ENCODE assay signal across 26 cellular contexts in the genomic region with DNA sequence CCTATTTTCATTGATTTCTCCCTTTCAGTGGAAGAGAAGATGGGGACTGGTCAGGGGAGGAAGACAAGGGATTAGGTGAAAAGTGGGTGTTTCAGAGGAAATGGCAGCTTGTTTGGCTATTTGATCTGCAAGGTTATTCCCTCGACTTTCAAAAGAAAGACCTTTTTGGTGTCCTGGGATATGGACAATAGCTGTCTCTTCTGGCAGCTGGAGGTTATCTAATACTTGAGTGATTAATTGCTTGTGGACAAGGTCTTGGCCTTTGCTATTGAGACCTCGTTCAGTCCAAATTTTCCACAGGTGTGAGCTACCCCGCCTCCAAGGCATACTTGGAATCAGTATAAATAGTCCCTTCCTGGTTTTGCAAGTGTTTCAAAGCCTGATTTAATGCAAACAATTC. TPM values are rescaled to one million over a fixed set of nuclear protein-coding genes. Genes with fewer than 3 reads are reported as not detected.
DNase-seq lines count a peak whose midpoint lies in the region; ATAC-seq, FAIRE-seq and TF ChIP-seq lines count a peak whose summit lies in the region.
"Had no signal": no experiment of that assay in that cellular context is flagged by ENCODE, and none has a peak within 500 bp of the region (broad histone marks: within the 10 kb centered on the region; RNA-seq: fewer than 3 reads in every experiment).

No MANE protein-coding gene starts in this region.

- H3K9ac ChIP-seq in HepG2 (ENCODE audit: insufficient read depth, low read depth, low read length) (no peak overlapping the region), K562 (ENCODE audit: insufficient read depth in 1 of 2, low read depth in 2 of 2, low read length in 2 of 2) (no peak overlapping the region), endodermal cell (ENCODE audit: extremely low read depth, low read length, poor library complexity, severe bottlenecking) (no peak overlapping the region), parathyroid adenoma (no peak overlapping the region)
- H3K9ac ChIP-seq: BLaER1 treated with 17β-estradiol and CSF1 and Interleukin-3, amounts not matched to agents 10 nM and 100 nM had no signal

- POLR2A ChIA-PET in HepG2 (lab: Yijun Ruan, JAX): interaction anchor here (1.1 kb wide), 1 partner anchor 33 kb away, joined by 3 read pairs; the partner anchor contains the start of gene TRAPPC8
- POLR2A ChIA-PET in K562 (lab: Yijun Ruan, JAX): no interaction called here

- H4K20me1 ChIP-seq in HepG2 (ENCODE audit: insufficient read depth, low read length): no peaks in the 10 kb centered on the region
- H4K20me1 ChIP-seq in K562 (replicated peaks; ENCODE audit: control insufficient read depth, insufficient read depth, low read length): no peaks in the 10 kb centered on the region
- H4K20me1 ChIP-seq: BLaER1 treated with 17β-estradiol and CSF1 and Interleukin-3, amounts not matched to agents 10 nM and 100 nM had no signal

- no peak overlapping the region for H3K4me3 Mint-ChIP-seq in endodermal cell
- H3K4me3 Mint-ChIP-seq: CD14-positive monocyte; CD4-positive, alpha-beta T cell; CD8-positive, alpha-beta memory T cell; H9 had no signal

- H3K4me1 ChIP-seq in HepG2 (ENCODE audit: insufficient read depth, low read length): no peaks in the 10 kb centered on the region
- no peaks in the 10 kb centered on the region for H3K4me1 ChIP-seq in right lobe of liver
- no peaks in the 10 kb centered on the region for H3K4me1 ChIP-seq in K562 (replicated peaks in 1 of 2; ENCODE audit: control insufficient read depth in 2 of 2, insufficient read depth in 2 of 2, low read length in 2 of 2)
- no peaks in the 10 kb centered on the region for H3K4me1 ChIP-seq in endodermal cell (ENCODE audit: control insufficient read depth, insufficient read depth, low read length)
- H3K4me1 ChIP-seq in parathyroid adenoma: no peaks in the 10 kb centered on the region
- H3K4me1 ChIP-seq: A549, BE2C had no signal

- no peak for FAIRE-seq in HepG2 (lab: Jason Lieb, UNC)
- no peak for FAIRE-seq in K562 (lab: Jason Lieb, UNC)
- FAIRE-seq: A549, GM12891, GM18507 had no signal

- H3K9me1 ChIP-seq in K562 (ENCODE audit: control insufficient read depth, insufficient read depth, low read length): no peaks in the 10 kb centered on the region

- peaks cover 0 to 4% of the 10 kb centered on the region in 2 experiments; a peak in 1 of 5 replicates for H3K27me3 ChIP-seq in HepG2 (ENCODE audit: control insufficient read depth in 1 of 2, insufficient read depth in 2 of 2, low read length in 2 of 2)
- H3K27me3 ChIP-seq in right lobe of liver: no peaks in the 10 kb centered on the region
- H3K27me3 ChIP-seq in K562 (ENCODE audit: control insufficient read depth in 2 of 2, insufficient read depth in 2 of 2, low read length in 2 of 2): no peaks in the 10 kb centered on the region
- no peaks in the 10 kb centered on the region for H3K27me3 ChIP-seq in endodermal cell (ENCODE audit: control insufficient read depth, insufficient read depth, low read length, poor library complexity, severe bottlenecking)
- H3K27me3 ChIP-seq in parathyroid adenoma (ENCODE audit: control insufficient read depth, insufficient read depth, low read length): no peaks in the 10 kb centered on the region
- H3K27me3 ChIP-seq: BE2C; BLaER1 treated with 17β-estradiol and CSF1 and Interleukin-3, amounts not matched to agents 10 nM and 100 nM had no signal

- H3K9me3 ChIP-seq in HepG2 (ENCODE audit: low read length) (peaks cover 33% of the 10 kb centered on the region), right lobe of liver (no peaks in the 10 kb centered on the region), K562 (replicated peaks; ENCODE audit: control insufficient read depth, insufficient read depth, low read depth, low read length) (0 out of 2 replicates have a peak, but pooled peaks cover 9% of the 10 kb centered on the region), endodermal cell (ENCODE audit: control insufficient read depth, low read length) (peaks cover 79% of the 10 kb centered on the region), parathyroid adenoma (ENCODE audit: control insufficient read depth, low read length) (no peaks in the 10 kb centered on the region)
- H3K9me3 ChIP-seq: BE2C had no signal

- peaks cover 63% of the 10 kb centered on the region for H3K9me3 Mint-ChIP-seq in endodermal cell

- no peak for ATAC-seq in HepG2
- no peak for ATAC-seq in right lobe of liver
- no peak for ATAC-seq in K562
- ATAC-seq: A549, HCT116 had no signal

- no peak overlapping the region for H3K4me2 ChIP-seq in HepG2 (ENCODE audit: low read depth, low read length)
- no peak overlapping the region for H3K4me2 ChIP-seq in K562 (ENCODE audit: insufficient read depth, low read length)
- no peak overlapping the region for H3K4me2 ChIP-seq in parathyroid adenoma (ENCODE audit: low read length)
- H3K4me2 ChIP-seq: A549; BLaER1 treated with 17β-estradiol and CSF1 and Interleukin-3, amounts not matched to agents 10 nM and 100 nM had no signal

- no peak overlapping the region for H3K27ac Mint-ChIP-seq in endodermal cell
- H3K27ac Mint-ChIP-seq: CD14-positive monocyte; CD4-positive, alpha-beta T cell; H9 had no signal

- H3K4me1 Mint-ChIP-seq in endodermal cell: peaks cover 7% of the 10 kb centered on the region
- H3K4me1 Mint-ChIP-seq: CD14-positive monocyte; CD8-positive, alpha-beta memory T cell had no signal

- WGBS in HepG2 (ENCODE audit: low lambda C conversion rate): 10% methylated on average over 3 of the region's 3 CpGs
- 64% methylated on average over 3 of the region's 3 CpGs for WGBS in right lobe of liver (ENCODE audit: insufficient coverage, low coverage, low lambda C conversion rate, missing lambda C conversion rate)
- WGBS in K562 (ENCODE audit: insufficient coverage, low coverage, missing lambda C conversion rate): 0% methylated on average over 3 of the region's 3 CpGs
- 85 to 91% methylated on average over 2 to 3 of the region's 3 CpGs for WGBS in endodermal cell (ENCODE audit: insufficient coverage in 1 of 2, insufficient read length in 1 of 2), 2 experiments

- peaks cover 2% of the 10 kb centered on the region for H3K27me3 Mint-ChIP-seq in endodermal cell (ENCODE audit: insufficient read depth)
- H3K27me3 Mint-ChIP-seq: CD4-positive, alpha-beta T cell; CD8-positive, alpha-beta memory T cell had no signal

- H3K27ac ChIP-seq in HepG2 (ENCODE audit: extremely low read length, insufficient read depth, low read length) (no peak overlapping the region), right lobe of liver (no peak overlapping the region), K562 (ENCODE audit: extremely low read depth, low read depth, low read length) (no peak overlapping the region), endodermal cell (ENCODE audit: low read depth, low read length) (no peak overlapping the region), parathyroid adenoma (no peak overlapping the region)
- H3K27ac ChIP-seq: A549; BLaER1 treated with 17β-estradiol and CSF1 and Interleukin-3, amounts not matched to agents 10 nM and 100 nM had no signal

- in situ Hi-C loops in HepG2 (cut with HindIII; ENCODE audit: extremely low pct_ligation_motif_present, low pct_unique_long_range_greater_than_20kb): loop anchor here (10.0 kb wide), 1 partner anchor 421 kb away; no protein-coding TSS in a partner anchor
- in situ Hi-C loops in K562 (cut with MboI): no loop called here

- H3K36me3 Mint-ChIP-seq in endodermal cell (ENCODE audit: low read depth): peaks cover 11% of the 10 kb centered on the region

- BruUV-seq in HepG2 (replicated peaks; lab: Mats Ljungman, UMichigan) (no TSS peak), K562 (replicated peaks; lab: Mats Ljungman, UMichigan) (no TSS peak)

- no peak for TF ChIP-seq EP300 in HepG2 (IDR thresholded peaks at IDR 0.05; ENCODE audit: low read depth in 2 of 2, low read length in 2 of 2)
- TF ChIP-seq EP300 in HepG2 (CRISPR knock-in tag; IDR thresholded peaks at IDR 0.05; ENCODE audit: borderline replicate concordance): no peak
- no peak for TF ChIP-seq EP300 in K562 (IDR thresholded peaks at IDR 0.05; ENCODE audit: low read length)

- H3K79me2 ChIP-seq in HepG2 (ENCODE audit: insufficient read depth, low read length): no peaks in the 10 kb centered on the region
- no peaks in the 10 kb centered on the region for H3K79me2 ChIP-seq in K562 (ENCODE audit: control insufficient read depth, insufficient read depth, low read length)
- H3K79me2 ChIP-seq in parathyroid adenoma: no peaks in the 10 kb centered on the region

- CTCF ChIA-PET in HepG2 (lab: Yijun Ruan, JAX; ENCODE audit: low intra/inter-chr PET ratio, low total read pairs): interaction anchor here (1.4 kb wide), 1 partner anchor 19 kb away, joined by 3 read pairs; no protein-coding TSS in a partner anchor
- CTCF ChIA-PET in K562 (lab: Yijun Ruan, JAX; ENCODE audit: low intra/inter-chr PET ratio): interaction anchor here (1.0 kb wide), 1 partner anchor 235 kb away, joined by 3 read pairs; no protein-coding TSS in a partner anchor

- H2AFZ ChIP-seq in HepG2 (ENCODE audit: low read length) (no peak overlapping the region), K562 (ENCODE audit: low read depth, low read length) (no peak overlapping the region), parathyroid adenoma (peak overlapping the region; percentile 10)

- H3K4me3 ChIP-seq in HepG2 (replicated peaks in 1 of 3; ENCODE audit: insufficient read depth in 1 of 3, low read depth in 2 of 3, low read length in 3 of 3): no peak overlapping the region
- H3K4me3 ChIP-seq in right lobe of liver: no peak overlapping the region
- no peak overlapping the region for H3K4me3 ChIP-seq in K562
- peak overlapping the region; percentile 39 for H3K4me3 ChIP-seq in endodermal cell (ENCODE audit: low read length)
- no peak overlapping the region for H3K4me3 ChIP-seq in parathyroid adenoma (ENCODE audit: low read depth, low read length)
- H3K4me3 ChIP-seq: A549; BLaER1 treated with 17β-estradiol and CSF1 and Interleukin-3, amounts not matched to agents 10 nM and 100 nM had no signal

- DNase-seq in HepG2 (ENCODE audit: low spot score) (no peak), right lobe of liver (no peak), K562 (ENCODE audit: extremely low read depth in 1 of 4, low spot score in 3 of 4) (no peak), endodermal cell (peak; percentile 45), erythroblast (lab: John Stamatoyannopoulos, UW) (no peak), T-helper 1 cell (no peak)
- DNase-seq in activated CD4-positive, alpha-beta T cell treated with anti-CD3 and anti-CD28 coated beads for 4 hours: no peak
- DNase-seq: 8988T; ACHN; AML-193; BE2C; Calu3; CD4-positive, alpha-beta T cell; CD8-positive, alpha-beta memory T cell; COR-L47; DMS53; DMS79 treated with DMSO at 0.1 percent for 48 hours; GF-D8; H9 had no signal

- no peak for TF ChIP-seq POLR2A in HepG2 (IDR thresholded peaks at IDR 0.05; ENCODE audit: insufficient read depth in 1 of 2, low read depth in 2 of 2, low read length in 2 of 2)
- no peak for TF ChIP-seq POLR2A in right lobe of liver (IDR thresholded peaks at IDR 0.05)
- TF ChIP-seq POLR2A in K562 (conservative IDR thresholded peaks at IDR 0.05): no peak
- TF ChIP-seq POLR2A in erythroblast (IDR thresholded peaks at IDR 0.05; ENCODE audit: low read length): no peak

- no peak for TF ChIP-seq CTCF in HepG2 (CRISPR knock-in tag; IDR thresholded peaks at IDR 0.05)
- TF ChIP-seq CTCF in right lobe of liver (IDR thresholded peaks at IDR 0.05): no peak
- TF ChIP-seq CTCF in K562 (IDR thresholded peaks at IDR 0.05 in 2 of 3, conservative IDR thresholded peaks at IDR 0.05 in 1 of 3; ENCODE audit: insufficient read depth in 2 of 3, low read depth in 1 of 3, low read length in 3 of 3): no peak
- no peak for TF ChIP-seq CTCF in endodermal cell (conservative IDR thresholded peaks at IDR 0.05)
- TF ChIP-seq CTCF in parathyroid adenoma (IDR thresholded peaks at IDR 0.05): no peak

- H3K36me3 ChIP-seq in HepG2 (replicated peaks in 1 of 2; ENCODE audit: control insufficient read depth in 1 of 2, insufficient read depth in 2 of 2, low read length in 2 of 2) (no peaks in the 10 kb centered on the region), right lobe of liver (no peaks in the 10 kb centered on the region), K562 (ENCODE audit: control insufficient read depth, insufficient read depth, low read length) (no peaks in the 10 kb centered on the region), endodermal cell (ENCODE audit: control insufficient read depth, insufficient read depth, low read length) (no peaks in the 10 kb centered on the region), parathyroid adenoma (ENCODE audit: control insufficient read depth, insufficient read depth, low read length) (no peaks in the 10 kb centered on the region)
- H3K36me3 ChIP-seq: BE2C had no signal

- no peak for TF ChIP-seq RAD21 in HepG2 (CRISPR knock-in tag; IDR thresholded peaks at IDR 0.05)
- TF ChIP-seq RAD21 in K562 (CRISPR knock-in tag; conservative IDR thresholded peaks at IDR 0.05 in 1 of 2, IDR thresholded peaks at IDR 0.05 in 1 of 2): no peak

- intact Hi-C loops in HepG2 (cut with micrococcal nuclease; ENCODE audit: unreplicated experiment): loop anchor here (2.0 to 10.0 kb wide), 3 partner anchors 33 to 421 kb away; partner anchors contain the start of gene TRAPPC8
- intact Hi-C loops in right lobe of liver (cut with DNase I): loop anchor here in 1 of 2 donors (10.0 kb wide), 1 partner anchor 231 kb away; no protein-coding TSS in a partner anchor
- intact Hi-C loops in K562 (cut with micrococcal nuclease): loop anchor here (5.0 to 10.0 kb wide), 4 partner anchors 61 to 554 kb away; no protein-coding TSS in a partner anchor

RNA-seq across cellular contexts. Expression of gene TRAPPC8, which starts 33.3 kb away (rescaled TPM):
- total RNA-seq in HepG2 (2016; rRNA removed; fragmentation: Illumina TruSeq; extraction: Trizol) (34.6 and 45.0 TPM in 2 replicates), right lobe of liver (10 to 100 TPM; 25.7 to 37.3 (median 29.5) TPM), K562 (2014; rRNA removed) (28.0 and 28.8 TPM in 2 replicates), K562 (2014; rRNA removed; fragmentation: Illumina TruSeq; extraction: Trizol) (49.2 and 58.0 TPM in 2 replicates), K562 (2015; rRNA removed; fragmentation: Illumina TruSeq; extraction: Trizol) (56.7 and 62.5 TPM in 2 replicates), K562 (2021) (44.6 and 52.4 TPM in 2 replicates), endodermal cell (10 to 100 TPM; 45.2 to 49.0 TPM)
- 8.7 and 10.0 TPM in 2 replicates for total RNA-seq in HepG2 (2016; cell fraction: cytosol; rRNA removed; fragmentation: Illumina TruSeq; extraction: Trizol; ENCODE audit: low read depth)
- 31.8 and 46.7 TPM in 2 replicates for total RNA-seq in HepG2 (2016; cell fraction: insoluble cytoplasmic fraction; rRNA removed; fragmentation: Illumina TruSeq; extraction: Trizol)
- 13.8 and 16.5 TPM in 2 replicates for total RNA-seq in HepG2 (2016; cell fraction: membrane; rRNA removed; fragmentation: Illumina TruSeq; extraction: Trizol)
- 35.1 and 38.8 TPM in 2 replicates for total RNA-seq in HepG2 (2016; cell fraction: nucleus; rRNA removed; fragmentation: Illumina TruSeq; extraction: Trizol)
- polyA plus RNA-seq in HepG2 (2011; rRNA removed) (38.8 and 50.8 TPM in 2 replicates), K562 (2011; rRNA removed) (111 and 115 TPM in 2 replicates), K562 (2014; fragmentation: Illumina TruSeq; extraction: Trizol) (30.8 and 31.0 TPM in 2 replicates), K562 (2014; fragmentation: Nextera tagmentation; extraction: Ambion mirVana) (10 to 100 TPM; 20.1 to 23.4 TPM), K562 (2014; rRNA removed) (35.6 and 51.2 TPM in 2 replicates)
- 17.0 and 26.8 TPM in 2 replicates for polyA plus RNA-seq in HepG2 (2011; cell fraction: cytosol; rRNA removed)
- 35.2 and 47.9 TPM in 2 replicates for polyA plus RNA-seq in HepG2 (2011; cell fraction: nucleus; rRNA removed)
- polyA plus RNA-seq in HepG2 (2012): 16.7 and 19.4 TPM in 2 replicates
- polyA plus RNA-seq in HepG2 (2016; cell fraction: cytosol; fragmentation: Illumina TruSeq; extraction: Trizol; ENCODE audit: low read depth): 0.72 and 1.8 TPM in 2 replicates
- 23.4 and 25.5 TPM in 2 replicates for polyA plus RNA-seq in HepG2 (2016; cell fraction: insoluble cytoplasmic fraction; fragmentation: Illumina TruSeq; extraction: Trizol; ENCODE audit: low read depth)
- polyA plus RNA-seq in HepG2 (2016; cell fraction: membrane; fragmentation: Illumina TruSeq; extraction: Trizol; ENCODE audit: low read depth): 3.3 and 3.4 TPM in 2 replicates
- polyA plus RNA-seq in HepG2 (2016; cell fraction: nucleus; fragmentation: Illumina TruSeq; extraction: Trizol; ENCODE audit: insufficient read depth, low read depth): 42.0 and 43.4 TPM in 2 replicates
- 50.6 and 78.7 TPM in 2 replicates for polyA minus RNA-seq in HepG2 (2011; rRNA and poly(A)+ RNA removed; ENCODE audit: low replicate concordance)
- 19.3 and 20.6 TPM in 2 replicates for polyA minus RNA-seq in HepG2 (2011; cell fraction: cytosol; rRNA and poly(A)+ RNA removed)
- polyA minus RNA-seq in HepG2 (2011; cell fraction: nucleus; rRNA and poly(A)+ RNA removed): 71.1 and 78.2 TPM in 2 replicates
- total RNA-seq in K562 (2011; cell fraction: chromatin; rRNA removed; ENCODE audit: low replicate concordance): 99.2 and 180 TPM in 2 replicates
- total RNA-seq in K562 (2011; cell fraction: nucleolus; rRNA removed): 35.4 and 45.1 TPM in 2 replicates
- total RNA-seq in K562 (2011; cell fraction: nucleoplasm; rRNA removed): 83.7 and 87.3 TPM in 2 replicates
- 37.7 and 70.5 TPM in 2 replicates for polyA plus RNA-seq in K562 (2011; cell fraction: cytosol; rRNA removed)
- polyA plus RNA-seq in K562 (2011; cell fraction: nucleus; rRNA removed): 148 and 192 TPM in 2 replicates
- polyA plus RNA-seq in K562 (2012): 20.5 and 27.4 TPM in 2 replicates
- 151 and 174 TPM in 2 replicates for polyA minus RNA-seq in K562 (2011; rRNA and poly(A)+ RNA removed)
- polyA minus RNA-seq in K562 (2011; cell fraction: cytosol; rRNA and poly(A)+ RNA removed): 24.9 and 37.6 TPM in 2 replicates
- 34.6 and 61.4 TPM in 2 replicates for polyA minus RNA-seq in K562 (2011; cell fraction: nucleus; rRNA and poly(A)+ RNA removed)
- 28.3 TPM for polyA plus RNA-seq in endodermal cell (2013, experiment 1 of 2)
- polyA plus RNA-seq in endodermal cell (2013, experiment 2 of 2): 28.5 TPM

RNA-seq across cellular contexts. Expression of gene RNF125, which starts 42.4 kb away (rescaled TPM):
- total RNA-seq in HepG2 (2016; rRNA removed; fragmentation: Illumina TruSeq; extraction: Trizol) (0.58 and 1.3 TPM in 2 replicates), right lobe of liver (10 to 100 TPM in 1 of 6 experiments, 1 to 10 TPM in 5; 2.9 to 14.1 (median 5.8) TPM), K562 (2014; rRNA removed) (under 0.01 and 0.05 TPM in 2 replicates), K562 (2014; rRNA removed; fragmentation: Illumina TruSeq; extraction: Trizol) (0.04 and 0.13 TPM in 2 replicates), K562 (2015; rRNA removed; fragmentation: Illumina TruSeq; extraction: Trizol) (0.11 TPM in 1 of 2 replicates, not detected in the other), K562 (2021) (0.09 and 0.13 TPM in 2 replicates), endodermal cell (10 to 100 TPM; 19.3 to 29.3 TPM)
- 0.09 TPM in 1 of 2 replicates, not detected in the other for total RNA-seq in HepG2 (2016; cell fraction: cytosol; rRNA removed; fragmentation: Illumina TruSeq; extraction: Trizol; ENCODE audit: low read depth)
- 0.51 and 0.80 TPM in 2 replicates for total RNA-seq in HepG2 (2016; cell fraction: insoluble cytoplasmic fraction; rRNA removed; fragmentation: Illumina TruSeq; extraction: Trizol)
- 0.28 and 0.62 TPM in 2 replicates for total RNA-seq in HepG2 (2016; cell fraction: membrane; rRNA removed; fragmentation: Illumina TruSeq; extraction: Trizol)
- total RNA-seq in HepG2 (2016; cell fraction: nucleus; rRNA removed; fragmentation: Illumina TruSeq; extraction: Trizol): 0.19 and 0.40 TPM in 2 replicates
- polyA plus RNA-seq in HepG2 (2011; rRNA removed) (0.84 and 1.8 TPM in 2 replicates), K562 (2011; rRNA removed) (0.12 and 0.29 TPM in 2 replicates), K562 (2014; fragmentation: Illumina TruSeq; extraction: Trizol) (0.03 and 0.10 TPM in 2 replicates), K562 (2014; fragmentation: Nextera tagmentation; extraction: Ambion mirVana) (under 1 TPM in 1 of 2 experiments, not detected in 1; 0.01 TPM), K562 (2014; rRNA removed) (0.01 and 0.04 TPM in 2 replicates)
- polyA plus RNA-seq in HepG2 (2011; cell fraction: cytosol; rRNA removed): 0.48 and 0.85 TPM in 2 replicates
- polyA plus RNA-seq in HepG2 (2011; cell fraction: nucleus; rRNA removed): 0.45 and 0.68 TPM in 2 replicates
- polyA plus RNA-seq in HepG2 (2012): 2.5 and 4.1 TPM in 2 replicates
- polyA plus RNA-seq in HepG2 (2016; cell fraction: cytosol; fragmentation: Illumina TruSeq; extraction: Trizol; ENCODE audit: low read depth): 0.02 and 0.08 TPM in 2 replicates
- 0.53 and 0.69 TPM in 2 replicates for polyA plus RNA-seq in HepG2 (2016; cell fraction: insoluble cytoplasmic fraction; fragmentation: Illumina TruSeq; extraction: Trizol; ENCODE audit: low read depth)
- polyA plus RNA-seq in HepG2 (2016; cell fraction: membrane; fragmentation: Illumina TruSeq; extraction: Trizol; ENCODE audit: low read depth): 0.14 TPM in 2 replicates
- polyA plus RNA-seq in HepG2 (2016; cell fraction: nucleus; fragmentation: Illumina TruSeq; extraction: Trizol; ENCODE audit: insufficient read depth, low read depth): 0.45 and 0.85 TPM in 2 replicates
- 1.5 and 6.9 TPM in 2 replicates for polyA minus RNA-seq in HepG2 (2011; rRNA and poly(A)+ RNA removed; ENCODE audit: low replicate concordance)
- 0.44 and 0.69 TPM in 2 replicates for polyA minus RNA-seq in HepG2 (2011; cell fraction: cytosol; rRNA and poly(A)+ RNA removed)
- 1.8 and 3.2 TPM in 2 replicates for polyA minus RNA-seq in HepG2 (2011; cell fraction: nucleus; rRNA and poly(A)+ RNA removed)
- total RNA-seq in K562 (2011; cell fraction: chromatin; rRNA removed; ENCODE audit: low replicate concordance): 0.25 TPM in 1 of 2 replicates, not detected in the other
- total RNA-seq in K562 (2011; cell fraction: nucleolus; rRNA removed): 0.17 TPM in 1 of 2 replicates, not detected in the other
- 0.07 TPM in 1 of 2 replicates, not detected in the other for total RNA-seq in K562 (2011; cell fraction: nucleoplasm; rRNA removed)
- 0.06 and 0.22 TPM in 2 replicates for polyA plus RNA-seq in K562 (2011; cell fraction: cytosol; rRNA removed)
- 0.03 and 0.11 TPM in 2 replicates for polyA plus RNA-seq in K562 (2011; cell fraction: nucleus; rRNA removed)
- 0.10 and 0.21 TPM in 2 replicates for polyA plus RNA-seq in K562 (2012)
- polyA minus RNA-seq in K562 (2011; rRNA and poly(A)+ RNA removed): 0.06 and 0.11 TPM in 2 replicates
- polyA minus RNA-seq in K562 (2011; cell fraction: cytosol; rRNA and poly(A)+ RNA removed): not detected in 2 replicates
- 0.13 TPM in 1 of 2 replicates, not detected in the other for polyA minus RNA-seq in K562 (2011; cell fraction: nucleus; rRNA and poly(A)+ RNA removed)
- 6.1 TPM for polyA plus RNA-seq in endodermal cell (2013, experiment 1 of 2)
- polyA plus RNA-seq in endodermal cell (2013, experiment 2 of 2): 7.5 TPM

Comparison
In these comparisons a context has a peak if more than half of its experiments do, and no peak if none do; other contexts are left out.
1. Of the 241 proteins assayed by ChIP-seq in both HepG2 and K562: peak only in HepG2: NR2F6, TCF7 and ZNF609; only in K562: MEIS2; in both: none; in neither: 236; mixed calls (peak in some experiments, not most) for 1.